In the genomic region with DNA sequence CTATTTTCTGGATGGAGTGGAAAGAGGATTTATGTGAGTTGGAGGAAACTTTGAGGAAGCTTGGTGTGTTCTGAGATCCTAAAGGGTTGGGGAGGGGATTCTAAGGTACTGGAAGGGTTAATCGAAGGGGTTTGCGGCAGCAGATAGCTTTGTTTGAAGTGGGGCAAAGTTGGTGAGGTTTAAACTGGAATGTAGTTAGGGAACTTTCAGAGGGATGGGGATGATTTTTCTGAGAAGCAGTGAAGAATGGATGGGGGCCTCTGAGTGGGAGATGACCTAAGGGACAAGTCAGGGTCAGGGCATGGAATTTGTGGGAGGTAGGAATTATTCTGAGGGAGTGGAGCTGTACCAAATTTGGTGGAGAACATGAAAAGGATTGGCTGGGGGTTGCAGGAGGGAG, we compare ENCODE assay signal across 1 cellular context.
TF ChIP-seq lines count a peak whose summit lies in the region.

No MANE protein-coding gene starts in this region.

TF ChIP-seq in HCT116, 20 proteins besides CTCF, POLR2A, EP300 and RAD21 (continued from another document):
- TF ChIP-seq, protein P1, sequence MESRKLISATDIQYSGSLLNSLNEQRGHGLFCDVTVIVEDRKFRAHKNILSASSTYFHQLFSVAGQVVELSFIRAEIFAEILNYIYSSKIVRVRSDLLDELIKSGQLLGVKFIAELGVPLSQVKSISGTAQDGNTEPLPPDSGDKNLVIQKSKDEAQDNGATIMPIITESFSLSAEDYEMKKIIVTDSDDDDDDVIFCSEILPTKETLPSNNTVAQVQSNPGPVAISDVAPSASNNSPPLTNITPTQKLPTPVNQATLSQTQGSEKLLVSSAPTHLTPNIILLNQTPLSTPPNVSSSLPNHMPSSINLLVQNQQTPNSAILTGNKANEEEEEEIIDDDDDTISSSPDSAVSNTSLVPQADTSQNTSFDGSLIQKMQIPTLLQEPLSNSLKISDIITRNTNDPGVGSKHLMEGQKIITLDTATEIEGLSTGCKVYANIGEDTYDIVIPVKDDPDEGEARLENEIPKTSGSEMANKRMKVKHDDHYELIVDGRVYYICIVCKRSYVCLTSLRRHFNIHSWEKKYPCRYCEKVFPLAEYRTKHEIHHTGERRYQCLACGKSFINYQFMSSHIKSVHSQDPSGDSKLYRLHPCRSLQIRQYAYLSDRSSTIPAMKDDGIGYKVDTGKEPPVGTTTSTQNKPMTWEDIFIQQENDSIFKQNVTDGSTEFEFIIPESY (IDR thresholded peaks at IDR 0.05; ENCODE audit: extremely low read depth, insufficient replicate concordance, low read length) = no peak
- TF ChIP-seq ELF1 (IDR thresholded peaks at IDR 0.05; ENCODE audit: borderline replicate concordance, low read depth) (no peak), EZH2 (IDR thresholded peaks at IDR 0.05) (no peak)
- TF ChIP-seq, protein P2, sequence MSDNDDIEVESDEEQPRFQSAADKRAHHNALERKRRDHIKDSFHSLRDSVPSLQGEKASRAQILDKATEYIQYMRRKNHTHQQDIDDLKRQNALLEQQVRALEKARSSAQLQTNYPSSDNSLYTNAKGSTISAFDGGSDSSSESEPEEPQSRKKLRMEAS (IDR thresholded peaks at IDR 0.05) = no peak
TF ChIP-seq in HCT116: peak in this region for 0.
